Comparison of ENCODE assay signal across 1 cellular context in the genomic region with DNA sequence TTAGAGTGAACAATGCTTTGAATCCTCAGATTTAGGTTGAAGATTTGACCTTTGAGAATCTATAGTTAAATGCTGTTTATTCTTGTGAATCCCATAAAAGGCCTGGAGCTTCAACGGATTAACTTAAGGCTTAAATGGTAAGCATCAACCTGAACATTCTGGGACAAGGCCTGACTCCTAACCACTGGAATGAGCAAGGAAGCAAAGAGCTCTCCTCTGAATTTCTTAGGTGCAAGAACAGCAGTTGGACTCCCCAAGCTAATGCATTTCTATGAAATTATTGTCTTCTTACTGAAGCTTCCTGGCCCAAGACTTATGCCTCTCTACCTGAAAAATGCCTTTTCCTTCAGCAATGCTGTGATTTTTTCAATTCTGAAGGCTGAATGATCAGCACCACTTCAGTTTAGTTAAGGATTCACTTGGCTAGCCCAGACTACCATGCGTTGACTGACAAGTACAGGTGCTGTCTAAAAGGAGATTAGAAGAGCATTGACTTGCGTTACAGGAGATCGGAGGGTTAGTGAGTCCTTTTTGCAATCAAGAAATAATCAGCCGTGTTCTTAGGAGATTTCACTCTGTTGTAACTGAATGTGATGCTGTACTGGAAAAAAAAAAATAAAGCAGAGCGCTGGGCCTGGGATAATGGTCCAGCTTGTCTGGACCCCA.
TF ChIP-seq lines count a peak whose summit lies in the region.

No MANE protein-coding gene starts in this region.

TF ChIP-seq in GM23338, 12 proteins besides CTCF, POLR2A, EP300 and RAD21:
- TF ChIP-seq, protein P1, sequence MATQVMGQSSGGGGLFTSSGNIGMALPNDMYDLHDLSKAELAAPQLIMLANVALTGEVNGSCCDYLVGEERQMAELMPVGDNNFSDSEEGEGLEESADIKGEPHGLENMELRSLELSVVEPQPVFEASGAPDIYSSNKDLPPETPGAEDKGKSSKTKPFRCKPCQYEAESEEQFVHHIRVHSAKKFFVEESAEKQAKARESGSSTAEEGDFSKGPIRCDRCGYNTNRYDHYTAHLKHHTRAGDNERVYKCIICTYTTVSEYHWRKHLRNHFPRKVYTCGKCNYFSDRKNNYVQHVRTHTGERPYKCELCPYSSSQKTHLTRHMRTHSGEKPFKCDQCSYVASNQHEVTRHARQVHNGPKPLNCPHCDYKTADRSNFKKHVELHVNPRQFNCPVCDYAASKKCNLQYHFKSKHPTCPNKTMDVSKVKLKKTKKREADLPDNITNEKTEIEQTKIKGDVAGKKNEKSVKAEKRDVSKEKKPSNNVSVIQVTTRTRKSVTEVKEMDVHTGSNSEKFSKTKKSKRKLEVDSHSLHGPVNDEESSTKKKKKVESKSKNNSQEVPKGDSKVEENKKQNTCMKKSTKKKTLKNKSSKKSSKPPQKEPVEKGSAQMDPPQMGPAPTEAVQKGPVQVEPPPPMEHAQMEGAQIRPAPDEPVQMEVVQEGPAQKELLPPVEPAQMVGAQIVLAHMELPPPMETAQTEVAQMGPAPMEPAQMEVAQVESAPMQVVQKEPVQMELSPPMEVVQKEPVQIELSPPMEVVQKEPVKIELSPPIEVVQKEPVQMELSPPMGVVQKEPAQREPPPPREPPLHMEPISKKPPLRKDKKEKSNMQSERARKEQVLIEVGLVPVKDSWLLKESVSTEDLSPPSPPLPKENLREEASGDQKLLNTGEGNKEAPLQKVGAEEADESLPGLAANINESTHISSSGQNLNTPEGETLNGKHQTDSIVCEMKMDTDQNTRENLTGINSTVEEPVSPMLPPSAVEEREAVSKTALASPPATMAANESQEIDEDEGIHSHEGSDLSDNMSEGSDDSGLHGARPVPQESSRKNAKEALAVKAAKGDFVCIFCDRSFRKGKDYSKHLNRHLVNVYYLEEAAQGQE (IDR thresholded peaks at IDR 0.05; ENCODE audit: unreplicated experiment): no peak
- no peak for TF ChIP-seq ZNF331 (CRISPR knock-in tag; IDR thresholded peaks at IDR 0.05; ENCODE audit: low read depth)
- TF ChIP-seq, protein P2, sequence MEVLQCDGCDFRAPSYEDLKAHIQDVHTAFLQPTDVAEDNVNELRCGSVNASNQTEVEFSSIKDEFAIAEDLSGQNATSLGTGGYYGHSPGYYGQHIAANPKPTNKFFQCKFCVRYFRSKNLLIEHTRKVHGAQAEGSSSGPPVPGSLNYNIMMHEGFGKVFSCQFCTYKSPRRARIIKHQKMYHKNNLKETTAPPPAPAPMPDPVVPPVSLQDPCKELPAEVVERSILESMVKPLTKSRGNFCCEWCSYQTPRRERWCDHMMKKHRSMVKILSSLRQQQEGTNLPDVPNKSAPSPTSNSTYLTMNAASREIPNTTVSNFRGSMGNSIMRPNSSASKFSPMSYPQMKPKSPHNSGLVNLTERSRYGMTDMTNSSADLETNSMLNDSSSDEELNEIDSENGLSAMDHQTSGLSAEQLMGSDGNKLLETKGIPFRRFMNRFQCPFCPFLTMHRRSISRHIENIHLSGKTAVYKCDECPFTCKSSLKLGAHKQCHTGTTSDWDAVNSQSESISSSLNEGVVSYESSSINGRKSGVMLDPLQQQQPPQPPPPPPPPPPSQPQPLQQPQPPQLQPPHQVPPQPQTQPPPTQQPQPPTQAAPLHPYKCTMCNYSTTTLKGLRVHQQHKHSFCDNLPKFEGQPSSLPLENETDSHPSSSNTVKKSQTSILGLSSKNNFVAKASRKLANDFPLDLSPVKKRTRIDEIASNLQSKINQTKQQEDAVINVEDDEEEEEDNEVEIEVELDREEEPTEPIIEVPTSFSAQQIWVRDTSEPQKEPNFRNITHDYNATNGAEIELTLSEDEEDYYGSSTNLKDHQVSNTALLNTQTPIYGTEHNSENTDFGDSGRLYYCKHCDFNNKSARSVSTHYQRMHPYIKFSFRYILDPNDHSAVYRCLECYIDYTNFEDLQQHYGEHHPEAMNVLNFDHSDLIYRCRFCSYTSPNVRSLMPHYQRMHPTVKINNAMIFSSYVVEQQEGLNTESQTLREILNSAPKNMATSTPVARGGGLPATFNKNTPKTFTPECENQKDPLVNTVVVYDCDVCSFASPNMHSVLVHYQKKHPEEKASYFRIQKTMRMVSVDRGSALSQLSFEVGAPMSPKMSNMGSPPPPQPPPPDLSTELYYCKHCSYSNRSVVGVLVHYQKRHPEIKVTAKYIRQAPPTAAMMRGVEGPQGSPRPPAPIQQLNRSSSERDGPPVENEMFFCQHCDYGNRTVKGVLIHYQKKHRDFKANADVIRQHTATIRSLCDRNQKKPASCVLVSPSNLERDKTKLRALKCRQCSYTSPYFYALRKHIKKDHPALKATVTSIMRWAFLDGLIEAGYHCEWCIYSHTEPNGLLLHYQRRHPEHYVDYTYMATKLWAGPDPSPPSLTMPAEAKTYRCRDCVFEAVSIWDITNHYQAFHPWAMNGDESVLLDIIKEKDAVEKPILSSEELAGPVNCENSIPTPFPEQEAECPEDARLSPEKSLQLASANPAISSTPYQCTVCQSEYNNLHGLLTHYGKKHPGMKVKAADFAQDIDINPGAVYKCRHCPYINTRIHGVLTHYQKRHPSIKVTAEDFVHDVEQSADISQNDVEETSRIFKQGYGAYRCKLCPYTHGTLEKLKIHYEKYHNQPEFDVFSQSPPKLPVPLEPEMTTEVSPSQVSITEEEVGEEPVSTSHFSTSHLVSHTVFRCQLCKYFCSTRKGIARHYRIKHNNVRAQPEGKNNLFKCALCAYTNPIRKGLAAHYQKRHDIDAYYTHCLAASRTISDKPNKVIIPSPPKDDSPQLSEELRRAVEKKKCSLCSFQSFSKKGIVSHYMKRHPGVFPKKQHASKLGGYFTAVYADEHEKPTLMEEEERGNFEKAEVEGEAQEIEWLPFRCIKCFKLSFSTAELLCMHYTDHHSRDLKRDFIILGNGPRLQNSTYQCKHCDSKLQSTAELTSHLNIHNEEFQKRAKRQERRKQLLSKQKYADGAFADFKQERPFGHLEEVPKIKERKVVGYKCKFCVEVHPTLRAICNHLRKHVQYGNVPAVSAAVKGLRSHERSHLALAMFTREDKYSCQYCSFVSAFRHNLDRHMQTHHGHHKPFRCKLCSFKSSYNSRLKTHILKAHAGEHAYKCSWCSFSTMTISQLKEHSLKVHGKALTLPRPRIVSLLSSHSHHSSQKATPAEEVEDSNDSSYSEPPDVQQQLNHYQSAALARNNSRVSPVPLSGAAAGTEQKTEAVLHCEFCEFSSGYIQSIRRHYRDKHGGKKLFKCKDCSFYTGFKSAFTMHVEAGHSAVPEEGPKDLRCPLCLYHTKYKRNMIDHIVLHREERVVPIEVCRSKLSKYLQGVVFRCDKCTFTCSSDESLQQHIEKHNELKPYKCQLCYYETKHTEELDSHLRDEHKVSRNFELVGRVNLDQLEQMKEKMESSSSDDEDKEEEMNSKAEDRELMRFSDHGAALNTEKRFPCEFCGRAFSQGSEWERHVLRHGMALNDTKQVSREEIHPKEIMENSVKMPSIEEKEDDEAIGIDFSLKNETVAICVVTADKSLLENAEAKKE (CRISPR knock-in tag; IDR thresholded peaks at IDR 0.05): no peak
- TF ChIP-seq NANOG (IDR thresholded peaks at IDR 0.05; ENCODE audit: borderline replicate concordance): no peak
- TF ChIP-seq EZH2phosphoT487 (IDR thresholded peaks at IDR 0.05; ENCODE audit: unreplicated experiment): no peak
- no peak for TF ChIP-seq ZNF114 (CRISPR knock-in tag; IDR thresholded peaks at IDR 0.05)
- no peak for TF ChIP-seq EZH2 (IDR thresholded peaks at IDR 0.05; ENCODE audit: low read depth, unreplicated experiment)
- TF ChIP-seq STAT1 (IDR thresholded peaks at IDR 0.05; ENCODE audit: unreplicated experiment): no peak
- no peak for TF ChIP-seq JUNB (IDR thresholded peaks at IDR 0.05; ENCODE audit: unreplicated experiment)
- TF ChIP-seq POLR2AphosphoS5 (IDR thresholded peaks at IDR 0.05; ENCODE audit: low read depth): no peak
- TF ChIP-seq CREB1 (CRISPR knock-in tag; IDR thresholded peaks at IDR 0.05; ENCODE audit: low read depth): no peak
- no peak for TF ChIP-seq ETS1 (IDR thresholded peaks at IDR 0.05)
